17 cellular contexts compared by ENCODE assay signal in genomic region chr9:121294866-121295661, GRCh38. TPM values are rescaled to one million over a fixed set of nuclear protein-coding genes. Genes with fewer than 3 reads are reported as not detected.
DNase-seq lines count a peak whose midpoint lies in the region; ATAC-seq, FAIRE-seq and TF ChIP-seq lines count a peak whose summit lies in the region.
"Had no signal": no experiment of that assay in that cellular context is flagged by ENCODE, and none has a peak within 500 bp of the region (broad histone marks: within the 10 kb centered on the region; RNA-seq: fewer than 3 reads in every experiment).

No MANE protein-coding gene starts in this region.

- no peaks in the 10 kb centered on the region for H3K9me3 Mint-ChIP-seq in chondrocyte (ENCODE audit: low read depth)
- H3K9me3 Mint-ChIP-seq in stimulated activated effector memory CD8-positive, alpha-beta T cell treated with anti-CD3 and anti-CD28 coated beads, Interleukin-12 subunit alpha, Interleukin-12 subunit beta, amount 100 ng/mL, for 72 hours = no peaks in the 10 kb centered on the region

- H3K4me1 Mint-ChIP-seq in chondrocyte (ENCODE audit: low read depth) = peaks cover 43% of the 10 kb centered on the region
- peaks cover 13% of the 10 kb centered on the region for H3K4me1 Mint-ChIP-seq in stimulated activated effector memory CD8-positive, alpha-beta T cell treated with anti-CD3 and anti-CD28 coated beads, Interleukin-12 subunit alpha, Interleukin-12 subunit beta, amount 100 ng/mL, for 72 hours

- TF ChIP-seq POLR2A in tibial nerve (IDR thresholded peaks at IDR 0.05) = no peak

- TF ChIP-seq CTCF in chondrocyte (IDR thresholded peaks at IDR 0.05) (no peak), left ventricle myocardium inferior (IDR thresholded peaks at IDR 0.05; ENCODE audit: borderline replicate concordance) (no peak), omental fat pad (IDR thresholded peaks at IDR 0.05) (no peak), tibial nerve (IDR thresholded peaks at IDR 0.05) (peak in 1 of 5 experiments; percentile 4)

- peaks cover 8% of the 10 kb centered on the region for H3K36me3 Mint-ChIP-seq in chondrocyte (ENCODE audit: low read depth)
- H3K36me3 Mint-ChIP-seq in stimulated activated effector memory CD8-positive, alpha-beta T cell treated with anti-CD3 and anti-CD28 coated beads, Interleukin-12 subunit alpha, Interleukin-12 subunit beta, amount 100 ng/mL, for 72 hours = no peaks in the 10 kb centered on the region

- H3K27ac ChIP-seq in left ventricle myocardium inferior (replicated peaks) = peak overlapping the region; percentile 98
- peak overlapping the region; percentile 87 to 99 (median 94) for H3K27ac ChIP-seq in tibial nerve
- H3K27ac ChIP-seq: PC-9 had no signal

- intact Hi-C loops in left ventricle myocardium inferior (cut with micrococcal nuclease) = no loop called here

- TF ChIP-seq EP300 in tibial nerve (IDR thresholded peaks at IDR 0.05) = peak; percentile 38 to 95

- H3K4me1 ChIP-seq in left ventricle myocardium inferior (peaks cover 94% of the 10 kb centered on the region), tibial nerve (peaks cover 11 to 94% (median 77%) of the 10 kb centered on the region in 4 donors)

- H3K36me3 ChIP-seq in left ventricle myocardium inferior (no peaks in the 10 kb centered on the region), tibial nerve (no peaks in the 10 kb centered on the region)

- no peak overlapping the region for H3K4me3 Mint-ChIP-seq in chondrocyte (ENCODE audit: unreplicated experiment)
- H3K4me3 Mint-ChIP-seq in stimulated activated effector memory CD8-positive, alpha-beta T cell treated with anti-CD3 and anti-CD28 coated beads, Interleukin-12 subunit alpha, Interleukin-12 subunit beta, amount 100 ng/mL, for 72 hours = no peak overlapping the region

- H3K27me3 Mint-ChIP-seq in chondrocyte (ENCODE audit: low read depth) = no peaks in the 10 kb centered on the region

- peak; percentile 19 for ATAC-seq in omental fat pad (ENCODE audit: low FRiP score)
- no peak for ATAC-seq in HG03432 (IDR thresholded peaks at IDR 0.05; ENCODE audit: unreplicated experiment)
- no peak for ATAC-seq in stimulated activated effector memory CD8-positive, alpha-beta T cell treated with anti-CD3 and anti-CD28 coated beads, Interleukin-12 subunit alpha, Interleukin-12 subunit beta, amount 100 ng/mL, for 72 hours
- ATAC-seq: HCT116 had no signal

- no peak for DNase-seq in chondrocyte (ENCODE audit: low spot score)
- DNase-seq in left ventricle myocardium inferior = peak; percentile 68
- DNase-seq in omental fat pad (ENCODE audit: low spot score) = no peak
- DNase-seq in tibial nerve (ENCODE audit: low spot score in 2 of 2) = peak; percentile 68 to 70
- DNase-seq in NCI-H1092 (lab: John Stamatoyannopoulos, UW) = no peak
- DNase-seq in stimulated activated effector memory CD8-positive, alpha-beta T cell treated with anti-CD3 and anti-CD28 coated beads, Interleukin-12 subunit alpha, Interleukin-12 subunit beta, amount 100 ng/mL, for 72 hours (ENCODE audit: low spot score in 2 of 2) = no peak
- DNase-seq in frontal cortex (ENCODE audit: low spot score in 2 of 2) = no peak
- DNase-seq: activated CD8-positive, alpha-beta memory T cell treated with anti-CD3 and anti-CD28 coated beads, Interleukin-2, amount 50 U/mL, for 4 hours; COR-L47; KG1; NCI-H2107; PC-9; retina had no signal

- peak overlapping the region; percentile 37 for H3K27ac Mint-ChIP-seq in chondrocyte (ENCODE audit: unreplicated experiment)
- H3K27ac Mint-ChIP-seq in stimulated activated effector memory CD8-positive, alpha-beta T cell treated with anti-CD3 and anti-CD28 coated beads, Interleukin-12 subunit alpha, Interleukin-12 subunit beta, amount 100 ng/mL, for 72 hours = no peak overlapping the region

- WGBS in tibial nerve, 2 donors = 57 to 70% methylated on average over 13 of the region's 13 CpGs

- H3K27me3 ChIP-seq in left ventricle myocardium inferior (ENCODE audit: low read depth) = no peaks in the 10 kb centered on the region
- no peaks in the 10 kb centered on the region for H3K27me3 ChIP-seq in tibial nerve

- H3K4me3 ChIP-seq in left ventricle myocardium inferior = peak overlapping the region; percentile 39
- peak overlapping the region in 2 of 4 donors; percentile 7 to 16 for H3K4me3 ChIP-seq in tibial nerve
- H3K4me3 ChIP-seq: PC-9 had no signal

- FAIRE-seq in frontal cortex (lab: Jason Lieb, UNC) = no peak
- FAIRE-seq: astrocyte, keratinocyte had no signal

- no peaks in the 10 kb centered on the region for H3K9me3 ChIP-seq in left ventricle myocardium inferior (replicated peaks)
- H3K9me3 ChIP-seq in tibial nerve = no peaks in the 10 kb centered on the region

RNA-seq across cellular contexts. Expression of gene GSN, which starts 27.1 kb away (rescaled TPM):
- total RNA-seq in chondrocyte = 260 to 291 TPM (median 290 TPM) in 3 replicates
- 758 TPM for total RNA-seq in left ventricle myocardium inferior
- 1,000 to 10,000 TPM; 3,140 to 6,734 (median 4,294) TPM for total RNA-seq in omental fat pad
- total RNA-seq in tibial nerve = 1,000 to 10,000 TPM; 1,899 to 6,678 (median 4,539) TPM
- 24.5 TPM for total RNA-seq in frontal cortex

Comparison
In these comparisons a context has a peak if more than half of its experiments do, and no peak if none do; other contexts are left out.
1. DNase-seq: peak in left ventricle myocardium inferior (single experiment) and tibial nerve (2 of 2); none in chondrocyte (single experiment), omental fat pad (single experiment), NCI-H1092 (single experiment), stimulated activated effector memory CD8-positive, alpha-beta T cell treated with anti-CD3 and anti-CD28 coated beads, Interleukin-12 subunit alpha, Interleukin-12 subunit beta, amount 100 ng/mL, for 72 hours (0 of 2) and frontal cortex (0 of 2).
2. RNA of gene GSN, which starts 27.1 kb away (total RNA-seq): 1,899 to 6,678 TPM in tibial nerve, 3,140 to 6,734 TPM in omental fat pad, 758 TPM in left ventricle myocardium inferior (single experiment) and 260 to 291 TPM in chondrocyte; 24.5 TPM in frontal cortex (single experiment); every median in the first group is over 10 times any median in the second.